27 cellular contexts compared by ENCODE assay signal in genomic region chr1:186648606-186649005, GRCh38. TPM values are rescaled to one million over a fixed set of nuclear protein-coding genes. Genes with fewer than 3 reads are reported as not detected.
"Had no signal": no experiment of that assay in that cellular context is flagged by ENCODE, and none has a peak within 500 bp of the region (broad histone marks: within the 10 kb centered on the region; RNA-seq: fewer than 3 reads in every experiment).

No MANE protein-coding gene starts in this region.

- H3K27me3 Mint-ChIP-seq: activated naive CD8-positive, alpha-beta T cell treated with anti-CD3 and anti-CD28 coated beads, Interleukin-2, amount 10 ng/mL, durations not matched to agents 7 days and 5 days; effector memory CD8-positive, alpha-beta T cell had no signal

- H3K4me3 Mint-ChIP-seq: activated naive CD4-positive, alpha-beta T cell treated with anti-CD3 and anti-CD28 coated beads, Interleukin-2, amount 10 ng/mL, durations not matched to agents 7 days and 5 days; activated naive CD8-positive, alpha-beta T cell treated with anti-CD3 and anti-CD28 coated beads, Interleukin-2, amount 10 ng/mL, durations not matched to agents 7 days and 5 days; activated T-helper 1 cell treated with anti-CD3 and anti-CD28 coated beads, Interleukin-12 subunit alpha, Interleukin-12 subunit beta, Interleukin-2, Interleukin-4 antibody, amounts not matched to agents 30 ng/mL and 10 ng/mL and 1 ng/mL, durations not matched to agents 14 hours and 24 hours and 36 hours; brain; effector memory CD8-positive, alpha-beta T cell; naive B cell; nephron progenitor cell; stimulated activated naive CD8-positive, alpha-beta T cell treated with anti-CD3 and anti-CD28 coated beads, Interleukin-15, Interleukin-2, amounts not matched to agents 100 ng/mL and 50 ng/mL, for 24 hours had no signal

- H3K27ac Mint-ChIP-seq: activated naive CD4-positive, alpha-beta T cell treated with anti-CD3 and anti-CD28 coated beads, Interleukin-2, amount 10 ng/mL, durations not matched to agents 7 days and 5 days; activated naive CD8-positive, alpha-beta T cell treated with anti-CD3 and anti-CD28 coated beads, Interleukin-2, amount 10 ng/mL, durations not matched to agents 7 days and 5 days; activated T-helper 1 cell treated with anti-CD3 and anti-CD28 coated beads, Interleukin-12 subunit alpha, Interleukin-12 subunit beta, Interleukin-2, Interleukin-4 antibody, amounts not matched to agents 30 ng/mL and 10 ng/mL and 1 ng/mL, durations not matched to agents 14 hours and 24 hours and 36 hours; brain; effector memory CD8-positive, alpha-beta T cell; nephron progenitor cell; stimulated activated naive CD8-positive, alpha-beta T cell treated with anti-CD3 and anti-CD28 coated beads, Interleukin-15, Interleukin-2, amounts not matched to agents 100 ng/mL and 50 ng/mL, for 24 hours had no signal

- H3K27me3 ChIP-seq: ascending aorta, gastroesophageal sphincter, hepatocyte, neutrophil, right atrium auricular region, thyroid gland, upper lobe of left lung, vagina had no signal

- H3K79me2 ChIP-seq: hepatocyte, parathyroid adenoma had no signal

- H3K27ac ChIP-seq: ascending aorta, hepatocyte, neutrophil, parathyroid adenoma, psoas muscle, right atrium auricular region, thyroid gland, upper lobe of left lung, vagina had no signal

- H3K4me3 ChIP-seq: ascending aorta, gastroesophageal sphincter, hepatocyte, psoas muscle, right atrium auricular region, thyroid gland, upper lobe of left lung, vagina had no signal

- DNase-seq: activated CD4-positive, alpha-beta T cell treated with anti-CD3 and anti-CD28 coated beads for 4 hours; activated CD4-positive, alpha-beta T cell treated with anti-CD3 and anti-CD28 coated beads, Interleukin-2, amount 50 U/mL, for 48 hours; activated CD8-positive, alpha-beta memory T cell treated with anti-CD3 and anti-CD28 coated beads for 24 hours; activated gamma-delta T cell; activated naive CD4-positive, alpha-beta T cell treated with anti-CD3 and anti-CD28 coated beads, Interleukin-2, amount 10 ng/mL, durations not matched to agents 7 days and 5 days; activated naive CD8-positive, alpha-beta T cell treated with anti-CD3 and anti-CD28 coated beads, Interleukin-2, amount 10 ng/mL, durations not matched to agents 7 days and 5 days; cortex of kidney; effector memory CD8-positive, alpha-beta T cell; erythroblast; left cardiac atrium; left ventricle myocardium superior; naive B cell; nephron progenitor cell; psoas muscle; stimulated activated CD4-positive, alpha-beta T cell treated with anti-CD3 and anti-CD28 coated beads, Interleukin-2, amount 100 ng/mL, for 48 hours; thyroid gland; upper lobe of left lung had no signal

- H3K36me3 Mint-ChIP-seq: activated naive CD4-positive, alpha-beta T cell treated with anti-CD3 and anti-CD28 coated beads, Interleukin-2, amount 10 ng/mL, durations not matched to agents 7 days and 5 days; activated naive CD8-positive, alpha-beta T cell treated with anti-CD3 and anti-CD28 coated beads, Interleukin-2, amount 10 ng/mL, durations not matched to agents 7 days and 5 days; brain had no signal

- H3K4me1 Mint-ChIP-seq: activated naive CD4-positive, alpha-beta T cell treated with anti-CD3 and anti-CD28 coated beads, Interleukin-2, amount 10 ng/mL, durations not matched to agents 7 days and 5 days; activated naive CD8-positive, alpha-beta T cell treated with anti-CD3 and anti-CD28 coated beads, Interleukin-2, amount 10 ng/mL, durations not matched to agents 7 days and 5 days; brain; nephron progenitor cell had no signal

- ATAC-seq: effector memory CD8-positive, alpha-beta T cell; gastroesophageal sphincter; left cardiac atrium; left ventricle myocardium superior; psoas muscle had no signal

- H3K36me3 ChIP-seq: ascending aorta, gastroesophageal sphincter, neutrophil, right atrium auricular region, thyroid gland, upper lobe of left lung, vagina had no signal

- H3K9ac ChIP-seq: parathyroid adenoma had no signal

- H3K9me3 ChIP-seq: ascending aorta, gastroesophageal sphincter, neutrophil, psoas muscle, right atrium auricular region, thyroid gland, upper lobe of left lung, vagina had no signal

- H3K4me2 ChIP-seq: hepatocyte had no signal

- H3K9me3 Mint-ChIP-seq: activated naive CD4-positive, alpha-beta T cell treated with anti-CD3 and anti-CD28 coated beads, Interleukin-2, amount 10 ng/mL, durations not matched to agents 7 days and 5 days; activated naive CD8-positive, alpha-beta T cell treated with anti-CD3 and anti-CD28 coated beads, Interleukin-2, amount 10 ng/mL, durations not matched to agents 7 days and 5 days; activated T-helper 1 cell treated with anti-CD3 and anti-CD28 coated beads, Interleukin-12 subunit alpha, Interleukin-12 subunit beta, Interleukin-2, Interleukin-4 antibody, amounts not matched to agents 30 ng/mL and 10 ng/mL and 1 ng/mL, durations not matched to agents 14 hours and 24 hours and 36 hours; brain; nephron progenitor cell; stimulated activated naive CD8-positive, alpha-beta T cell treated with anti-CD3 and anti-CD28 coated beads, Interleukin-15, Interleukin-2, amounts not matched to agents 100 ng/mL and 50 ng/mL, for 24 hours had no signal

- H2AFZ ChIP-seq: hepatocyte, parathyroid adenoma had no signal

- H3K4me1 ChIP-seq: ascending aorta, parathyroid adenoma, psoas muscle, right atrium auricular region, thyroid gland, upper lobe of left lung, vagina had no signal

RNA-seq across cellular contexts. Expression of gene PTGS2, which starts 31.6 kb away (rescaled TPM):
- total RNA-seq: activated naive CD8-positive, alpha-beta T cell treated with anti-CD3 and anti-CD28 coated beads, Interleukin-2, amount 10 ng/mL, durations not matched to agents 7 days and 5 days had no signal
